ENCODE assay signal across 23 cellular contexts in the genomic region with DNA sequence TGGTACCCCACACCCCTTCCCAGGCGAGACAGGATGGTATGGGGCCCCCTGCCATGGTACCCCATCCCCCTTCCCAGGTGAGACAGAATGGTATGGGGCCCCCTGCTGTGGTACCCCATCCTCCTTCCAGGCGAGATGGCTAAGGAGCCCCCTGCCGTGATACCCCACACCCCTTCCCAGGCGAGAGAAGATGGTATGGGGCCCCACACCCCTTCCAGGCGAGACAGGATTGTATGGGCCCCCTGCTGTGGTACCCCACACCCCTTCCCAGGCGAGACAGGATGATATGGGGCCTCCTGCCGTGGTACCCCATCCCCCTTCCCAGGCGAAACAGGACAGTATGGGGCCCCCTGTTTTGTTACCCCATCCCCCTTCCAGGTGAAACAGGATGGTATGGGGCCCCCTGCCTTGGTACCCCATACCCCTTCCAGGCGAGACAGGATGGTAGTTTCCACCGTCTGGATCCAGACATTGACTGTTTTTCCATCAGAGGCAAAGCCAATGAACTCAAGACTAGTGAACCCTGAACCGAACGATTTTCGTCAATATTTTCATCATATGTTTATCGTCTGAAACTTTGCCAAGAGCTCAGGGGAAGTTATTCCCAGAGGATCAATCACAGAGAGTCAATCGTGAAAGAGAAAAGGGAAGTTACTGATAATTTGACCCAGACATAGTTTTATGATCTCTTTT.
"Had no signal": no experiment of that assay in that cellular context is flagged by ENCODE, and none has a peak within 500 bp of the region (broad histone marks: within the 10 kb centered on the region; RNA-seq: fewer than 3 reads in every experiment).

No MANE protein-coding gene starts in this region.

- H3K4me3 ChIP-seq: breast epithelium, esophagus muscularis mucosa, heart right ventricle, ovary, upper lobe of right lung had no signal

- H3K4me3 Mint-ChIP-seq: activated CD8-positive, alpha-beta T cell treated with anti-CD3 and anti-CD28 coated beads for 36 hours; activated T-cell treated with anti-CD3 and anti-CD28 coated beads, Interleukin-2, amount 50 U/mL, for 4 hours; activated T-helper 17 cell treated with anti-CD3 and anti-CD28 coated beads, Interleukin-2, amount 50 U/mL, for 72 hours; central memory CD8-positive, alpha-beta T cell; dendritic cell treated with granulocyte-macrophage colony-stimulating factor and Interleukin-4, amounts not matched to agents 40 ng/mL and 50 ng/mL, for 4 days; endodermal cell had no signal

- DNase-seq: activated CD4-positive, alpha-beta T cell treated with anti-CD3 and anti-CD28 coated beads, Interleukin-2, amount 50 U/mL, for 1 hour; activated CD4-positive, CD25-positive, alpha-beta regulatory T cell treated with anti-CD3 and anti-CD28 coated beads, Interleukin-2, amount 50 U/mL, for 72 hours; activated CD8-positive, alpha-beta T cell treated with anti-CD3 and anti-CD28 coated beads for 36 hours; activated gamma-delta T cell treated with Interleukin-2 at 50 U/mL for 16 hours; activated naive CD4-positive, alpha-beta T cell treated with anti-CD3 and anti-CD28 coated beads, Interleukin-2, amount 50 U/mL, for 16 hours; activated T-cell treated with anti-CD3 and anti-CD28 coated beads, Interleukin-2, amount 50 U/mL, for 4 hours; amniotic stem cell; endodermal cell; foreskin keratinocyte; heart right ventricle; left ventricle myocardium inferior; ovary; stimulated activated CD4-positive, alpha-beta T cell treated with anti-CD3 and anti-CD28 coated beads, Interleukin-15, amount 100 ng/mL, for 24 hours; stimulated activated CD4-positive, alpha-beta T cell treated with anti-CD3 and anti-CD28 coated beads, Interleukin-2, amount 100 ng/mL, for 24 hours; stimulated activated naive CD4-positive, alpha-beta T cell; upper lobe of right lung had no signal

- H3K4me1 Mint-ChIP-seq: activated T-helper 17 cell treated with anti-CD3 and anti-CD28 coated beads, Interleukin-2, amount 50 U/mL, for 72 hours; central memory CD8-positive, alpha-beta T cell had no signal

- H3K36me3 ChIP-seq: breast epithelium, esophagus muscularis mucosa, heart right ventricle, left ventricle myocardium inferior, ovary, upper lobe of right lung had no signal

- H3K9me3 Mint-ChIP-seq: activated CD8-positive, alpha-beta T cell treated with anti-CD3 and anti-CD28 coated beads for 36 hours; activated T-cell treated with anti-CD3 and anti-CD28 coated beads, Interleukin-2, amount 50 U/mL, for 4 hours; central memory CD8-positive, alpha-beta T cell; dendritic cell treated with granulocyte-macrophage colony-stimulating factor and Interleukin-4, amounts not matched to agents 40 ng/mL and 50 ng/mL, for 4 days; endodermal cell; nephron had no signal

- H3K4me1 ChIP-seq: foreskin keratinocyte had no signal

- H3K27ac ChIP-seq: breast epithelium, esophagus muscularis mucosa, foreskin keratinocyte, heart right ventricle, left ventricle myocardium inferior, ovary, upper lobe of right lung had no signal

- ATAC-seq: activated CD8-positive, alpha-beta T cell treated with anti-CD3 and anti-CD28 coated beads for 36 hours; activated T-cell treated with anti-CD3 and anti-CD28 coated beads, Interleukin-2, amount 50 U/mL, for 4 hours; activated T-helper 17 cell treated with anti-CD3 and anti-CD28 coated beads, Interleukin-2, amount 50 U/mL, for 72 hours; foreskin keratinocyte; upper lobe of right lung had no signal

- H3K27me3 ChIP-seq: ovary had no signal

- H3K27ac Mint-ChIP-seq: activated CD8-positive, alpha-beta T cell treated with anti-CD3 and anti-CD28 coated beads for 36 hours; activated T-helper 17 cell treated with anti-CD3 and anti-CD28 coated beads, Interleukin-2, amount 50 U/mL, for 72 hours; dendritic cell treated with granulocyte-macrophage colony-stimulating factor and Interleukin-4, amounts not matched to agents 40 ng/mL and 50 ng/mL, for 4 days; endodermal cell; nephron; progenitor cell of endocrine pancreas had no signal
